Comparison of ENCODE assay signal across 9 cellular contexts in the genomic region with DNA sequence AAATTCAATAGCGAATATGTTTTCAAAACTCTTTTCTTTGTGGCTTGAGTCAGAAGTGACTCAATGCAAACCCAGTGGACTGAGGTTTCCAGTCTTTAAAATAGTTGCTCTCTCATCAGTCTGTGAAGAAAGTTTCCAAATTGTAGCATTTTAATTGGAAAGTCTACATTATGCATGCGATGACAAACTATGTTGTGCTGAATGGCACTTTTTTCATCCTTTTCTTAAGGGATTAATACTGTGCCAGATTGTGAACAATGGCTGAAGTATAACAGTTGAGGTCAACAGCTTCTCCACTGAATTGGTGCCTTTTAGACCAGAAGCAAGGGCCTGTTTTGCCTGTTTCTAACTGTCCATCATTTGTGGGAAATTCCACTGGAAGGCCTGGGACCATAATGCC.
DNase-seq lines count a peak whose midpoint lies in the region; ATAC-seq and TF ChIP-seq lines count a peak whose summit lies in the region.
"Had no signal": no experiment of that assay in that cellular context is flagged by ENCODE, and none has a peak within 500 bp of the region (broad histone marks: within the 10 kb centered on the region; RNA-seq: fewer than 3 reads in every experiment).

No MANE protein-coding gene starts in this region.

- H3K9me3 ChIP-seq in breast epithelium: no peaks in the 10 kb centered on the region

- peak overlapping the region; percentile 11 to 34 for H3K27ac ChIP-seq in breast epithelium
- H3K27ac ChIP-seq in mesendoderm (ENCODE audit: low read depth, low read length): peak overlapping the region; percentile 82

- no peak overlapping the region for H2BK5ac ChIP-seq in mesendoderm (ENCODE audit: low read length)

- H3K23ac ChIP-seq in mesendoderm (ENCODE audit: low read length): no peak overlapping the region

- no peak for TF ChIP-seq CTCF in breast epithelium (IDR thresholded peaks at IDR 0.05)

- no peak for TF ChIP-seq POLR2A in breast epithelium (IDR thresholded peaks at IDR 0.05)

- H2BK120ac ChIP-seq in mesendoderm (ENCODE audit: low read depth, low read length): peak overlapping the region; percentile 56

- intact Hi-C loops in breast epithelium (cut with DNase I; ENCODE audit: low total_unique reads): no loop called here

- H2BK15ac ChIP-seq in mesendoderm (replicated peaks; ENCODE audit: low read depth): no peak overlapping the region

- H3K4me3 ChIP-seq in breast epithelium (no peak overlapping the region), mesendoderm (ENCODE audit: low read length) (no peak overlapping the region)

- WGBS in mesendoderm (ENCODE audit: extremely low coverage, insufficient coverage, low lambda C conversion rate): no CpG with 5 or more reads among the region's 2 CpGs

- no peak overlapping the region for H4K8ac ChIP-seq in mesendoderm (ENCODE audit: low read depth, low read length)

- ATAC-seq in GM19463 (IDR thresholded peaks at IDR 0.05; ENCODE audit: unreplicated experiment): no peak
- ATAC-seq in HG03457 (IDR thresholded peaks at IDR 0.05; ENCODE audit: unreplicated experiment): no peak

- DNase-seq in AG08396 (ENCODE audit: low spot score) (peak; percentile 16), HT1080 (ENCODE audit: low read depth) (peak; percentile 71), breast epithelium (ENCODE audit: low spot score in 2 of 2) (no peak), mesendoderm (no peak), NCI-H82 (lab: John Stamatoyannopoulos, UW) (no peak), Kasumi-1 (lab: John Stamatoyannopoulos, UW) (no peak)
- DNase-seq: occipital lobe had no signal

- H3K4me2 ChIP-seq in mesendoderm (ENCODE audit: low read length): no peak overlapping the region

- peaks cover 0 to 6% of the 10 kb centered on the region in 2 donors for H3K4me1 ChIP-seq in breast epithelium
- H3K4me1 ChIP-seq in mesendoderm (ENCODE audit: control insufficient read depth, low read depth, low read length): peaks cover 16% of the 10 kb centered on the region

- peak overlapping the region; percentile 39 for H3K56ac ChIP-seq in mesendoderm (ENCODE audit: low read length)

- peak overlapping the region; percentile 86 for H3K4ac ChIP-seq in mesendoderm (ENCODE audit: low read depth, low read length)

- H3K9ac ChIP-seq in mesendoderm (ENCODE audit: low read length): no peak overlapping the region

- no peaks in the 10 kb centered on the region for H3K79me1 ChIP-seq in mesendoderm (ENCODE audit: low read length)

- H4K5ac ChIP-seq in mesendoderm (ENCODE audit: low read length): no peak overlapping the region

- H3K36me3 ChIP-seq in breast epithelium (no peaks in the 10 kb centered on the region), mesendoderm (ENCODE audit: control insufficient read depth, insufficient read depth, low read length) (no peaks in the 10 kb centered on the region)

- H2AK5ac ChIP-seq in mesendoderm (ENCODE audit: low read length): peak overlapping the region; percentile 47

- H3K18ac ChIP-seq in mesendoderm (ENCODE audit: low read length): peak overlapping the region; percentile 96

- no peaks in the 10 kb centered on the region for H3K27me3 ChIP-seq in breast epithelium
- H3K27me3 ChIP-seq in mesendoderm (ENCODE audit: insufficient read depth, low read length, poor library complexity): no peaks in the 10 kb centered on the region

- H3K79me2 ChIP-seq in mesendoderm (ENCODE audit: control insufficient read depth, insufficient read depth, low read length): no peaks in the 10 kb centered on the region

Comparison
In these comparisons a context has a peak if more than half of its experiments do, and no peak if none do; other contexts are left out.
1. DNase-seq: peak in AG08396 (single experiment) and HT1080 (single experiment); none in breast epithelium (0 of 2), mesendoderm (single experiment), NCI-H82 (single experiment) and Kasumi-1 (0 of 2).